ENCODE assay signal across 1 cellular context in genomic region chr3:160924776-160925175, GRCh38.
TF ChIP-seq lines count a peak whose summit lies in the region.

No MANE protein-coding gene starts in this region.

TF ChIP-seq in HepG2, 621 proteins besides CTCF, POLR2A, EP300 and RAD21 (continued from another document):
- TF ChIP-seq HIC2 (CRISPR knock-in tag; IDR thresholded peaks at IDR 0.05; ENCODE audit: low read depth), result no peak
- TF ChIP-seq MAFK (conservative IDR thresholded peaks at IDR 0.05 in 1 of 2, IDR thresholded peaks at IDR 0.05 in 1 of 2; ENCODE audit: low read length in 2 of 2), result peak; percentile 70 to 85
- TF ChIP-seq MAFF (IDR thresholded peaks at IDR 0.05; ENCODE audit: low read depth, low read length), result peak; percentile 66
- TF ChIP-seq HNF4G (IDR thresholded peaks at IDR 0.05; ENCODE audit: borderline replicate concordance, low read depth, low read length), result no peak
- TF ChIP-seq HNF4G (CRISPR knock-in tag; IDR thresholded peaks at IDR 0.05; ENCODE audit: borderline replicate concordance, low read depth), result no peak
